Comparison of ENCODE assay signal across 8 cellular contexts in genomic region chr4:54228064-54228527, GRCh38. TPM values are rescaled to one million over a fixed set of nuclear protein-coding genes. Genes with fewer than 3 reads are reported as not detected.
DNase-seq lines count a peak whose midpoint lies in the region; ATAC-seq and TF ChIP-seq lines count a peak whose summit lies in the region.

No MANE protein-coding gene starts in this region.

- H3K27me3 Mint-ChIP-seq in dendritic cell treated with granulocyte-macrophage colony-stimulating factor and Interleukin-4, amounts not matched to agents 40 ng/mL and 50 ng/mL, for 4 days, result peaks cover 100% of the 10 kb centered on the region
- peaks cover 81 to 99% of the 10 kb centered on the region in 2 donors for H3K27me3 Mint-ChIP-seq in stimulated activated naive B cell treated with anti-CD40 and anti-IgM and Interleukin-4, amounts not matched to agents 10 μg/mL and 1 μg/mL and 100 μg/mL, for 72 hours
- H3K27me3 Mint-ChIP-seq in effector memory CD8-positive, alpha-beta T cell, result peaks cover 90 to 96% of the 10 kb centered on the region in 2 donors

- ATAC-seq in HG02759 (IDR thresholded peaks at IDR 0.05; ENCODE audit: unreplicated experiment), result peak; percentile 56
- ATAC-seq in stimulated activated naive B cell treated with anti-CD40 and anti-IgM and Interleukin-4, amounts not matched to agents 10 μg/mL and 1 μg/mL and 100 μg/mL, for 72 hours (replicated peaks), result peak; percentile 50 to 58
- ATAC-seq in HG02678 (IDR thresholded peaks at IDR 0.05; ENCODE audit: unreplicated experiment), result no peak
- no peak for ATAC-seq in effector memory CD8-positive, alpha-beta T cell (replicated peaks)

- no peak overlapping the region for H3K27ac Mint-ChIP-seq in dendritic cell treated with granulocyte-macrophage colony-stimulating factor and Interleukin-4, amounts not matched to agents 40 ng/mL and 50 ng/mL, for 4 days
- H3K27ac Mint-ChIP-seq in stimulated activated naive B cell treated with anti-CD40 and anti-IgM and Interleukin-4, amounts not matched to agents 10 μg/mL and 1 μg/mL and 100 μg/mL, for 72 hours, result peak overlapping the region; percentile 88
- H3K27ac Mint-ChIP-seq in effector memory CD8-positive, alpha-beta T cell, result no peak overlapping the region

- WGBS in lower leg skin, 2 donors, result 1 to 6% methylated on average over 29 of the region's 29 CpGs

- H3K9me3 ChIP-seq in SK-N-MC (ENCODE audit: low read depth, low read length), result no peaks in the 10 kb centered on the region

- no peaks in the 10 kb centered on the region for H3K36me3 Mint-ChIP-seq in dendritic cell treated with granulocyte-macrophage colony-stimulating factor and Interleukin-4, amounts not matched to agents 40 ng/mL and 50 ng/mL, for 4 days (ENCODE audit: low read depth)
- no peaks in the 10 kb centered on the region for H3K36me3 Mint-ChIP-seq in stimulated activated naive B cell treated with anti-CD40 and anti-IgM and Interleukin-4, amounts not matched to agents 10 μg/mL and 1 μg/mL and 100 μg/mL, for 72 hours
- peaks cover 4% of the 10 kb centered on the region for H3K36me3 Mint-ChIP-seq in effector memory CD8-positive, alpha-beta T cell (ENCODE audit: insufficient read depth)

- H3K4me3 ChIP-seq in SK-N-MC (peak overlapping the region; percentile 62), lower leg skin (ENCODE audit: low read depth, poor library complexity, severe bottlenecking) (no peak overlapping the region)

- in situ Hi-C loops in G401 (cut with HindIII; ENCODE audit: low sequenced_read_pairs), result no loop called here

- no peaks in the 10 kb centered on the region for H3K9me3 Mint-ChIP-seq in dendritic cell treated with granulocyte-macrophage colony-stimulating factor and Interleukin-4, amounts not matched to agents 40 ng/mL and 50 ng/mL, for 4 days
- H3K9me3 Mint-ChIP-seq in stimulated activated naive B cell treated with anti-CD40 and anti-IgM and Interleukin-4, amounts not matched to agents 10 μg/mL and 1 μg/mL and 100 μg/mL, for 72 hours, result no peaks in the 10 kb centered on the region
- H3K9me3 Mint-ChIP-seq in effector memory CD8-positive, alpha-beta T cell, result no peaks in the 10 kb centered on the region

- H3K9ac ChIP-seq in SK-N-MC (ENCODE audit: insufficient read length), result no peak overlapping the region

- H3K4me3 Mint-ChIP-seq in dendritic cell treated with granulocyte-macrophage colony-stimulating factor and Interleukin-4, amounts not matched to agents 40 ng/mL and 50 ng/mL, for 4 days, result peak overlapping the region; percentile 5
- H3K4me3 Mint-ChIP-seq in stimulated activated naive B cell treated with anti-CD40 and anti-IgM and Interleukin-4, amounts not matched to agents 10 μg/mL and 1 μg/mL and 100 μg/mL, for 72 hours, result peak overlapping the region; percentile 69 to 70
- peak overlapping the region in 1 of 2 donors; percentile 0 for H3K4me3 Mint-ChIP-seq in effector memory CD8-positive, alpha-beta T cell

- no peak overlapping the region for H3K27ac ChIP-seq in SK-N-MC

- DNase-seq in G401 (ENCODE audit: low spot score), result peak; percentile 36
- DNase-seq in SK-N-MC (ENCODE audit: low read depth, low spot score), result no peak
- DNase-seq in lower leg skin (ENCODE audit: low spot score in 2 of 2), result peak; percentile 59 to 95
- no peak for DNase-seq in stimulated activated naive B cell treated with anti-CD40 and anti-IgM and Interleukin-4, amounts not matched to agents 10 μg/mL and 1 μg/mL and 100 μg/mL, for 72 hours
- DNase-seq in effector memory CD8-positive, alpha-beta T cell, result no peak

- intact Hi-C loops in dendritic cell treated with granulocyte-macrophage colony-stimulating factor and Interleukin-4, amounts not matched to agents 40 ng/mL and 50 ng/mL, for 4 days (cut with micrococcal nuclease), result no loop called here
- intact Hi-C loops in lower leg skin (cut with DNase I; ENCODE audit: low total_unique reads), result loop anchor here (10.0 kb wide), 2 partner anchors 323 to 1033 kb away; no protein-coding TSS in a partner anchor

- H3K4me1 Mint-ChIP-seq in dendritic cell treated with granulocyte-macrophage colony-stimulating factor and Interleukin-4, amounts not matched to agents 40 ng/mL and 50 ng/mL, for 4 days (ENCODE audit: low read depth), result peaks cover 69% of the 10 kb centered on the region
- H3K4me1 Mint-ChIP-seq in stimulated activated naive B cell treated with anti-CD40 and anti-IgM and Interleukin-4, amounts not matched to agents 10 μg/mL and 1 μg/mL and 100 μg/mL, for 72 hours, result peaks cover 30 to 76% of the 10 kb centered on the region in 2 donors
- peaks cover 19 to 21% of the 10 kb centered on the region in 2 donors for H3K4me1 Mint-ChIP-seq in effector memory CD8-positive, alpha-beta T cell (ENCODE audit: low read depth in 2 of 2)

- no peak for TF ChIP-seq POLR2A in lower leg skin (IDR thresholded peaks at IDR 0.05)

- TF ChIP-seq CTCF in lower leg skin (IDR thresholded peaks at IDR 0.05), result no peak

- H3K36me3 ChIP-seq in SK-N-MC (ENCODE audit: insufficient read depth, low read length), result no peaks in the 10 kb centered on the region

RNA-seq across cellular contexts. Expression of gene PDGFRA, which starts 1.0 kb away (rescaled TPM):
- 3.4 and 5.0 TPM in 2 replicates for total RNA-seq in G401 (2014; rRNA removed; shearing (Covaris generic))
- total RNA-seq in lower leg skin, result 10 to 100 TPM; 14.9 to 44.4 (median 22.3) TPM

Comparison
In these comparisons a context has a peak if more than half of its experiments do, and no peak if none do; other contexts are left out.
1. DNase-seq: peak in G401 (single experiment) and lower leg skin (2 of 2); none in SK-N-MC (single experiment), stimulated activated naive B cell treated with anti-CD40 and anti-IgM and Interleukin-4, amounts not matched to agents 10 μg/mL and 1 μg/mL and 100 μg/mL, for 72 hours (single experiment) and effector memory CD8-positive, alpha-beta T cell (0 of 3).
2. ATAC-seq: peak in HG02759 (single experiment) and stimulated activated naive B cell treated with anti-CD40 and anti-IgM and Interleukin-4, amounts not matched to agents 10 μg/mL and 1 μg/mL and 100 μg/mL, for 72 hours (2 of 2); none in HG02678 (single experiment) and effector memory CD8-positive, alpha-beta T cell (single experiment).